ENCODE assay signal across 17 cellular contexts in the genomic region with DNA sequence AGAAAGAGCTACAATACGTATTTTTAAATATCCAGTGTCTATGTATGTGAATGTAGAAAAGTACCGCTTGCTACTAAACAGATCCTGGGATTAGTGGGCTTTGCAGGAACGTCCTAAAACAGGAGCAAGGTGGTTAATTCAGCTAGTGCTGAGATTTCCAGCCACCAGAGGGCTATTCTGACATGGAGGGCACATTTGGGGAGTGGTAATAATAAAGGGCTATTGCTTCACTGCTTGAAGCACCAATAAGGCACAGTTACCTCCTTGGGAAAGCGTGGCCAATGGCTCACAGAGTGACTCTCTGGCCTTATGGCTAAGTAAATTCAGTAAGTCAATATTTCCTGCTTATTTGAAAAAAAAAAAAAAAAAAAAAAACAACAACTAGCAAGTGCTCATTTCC.
DNase-seq lines count a peak whose midpoint lies in the region; ATAC-seq, FAIRE-seq and TF ChIP-seq lines count a peak whose summit lies in the region.
"Had no signal": no experiment of that assay in that cellular context is flagged by ENCODE, and none has a peak within 500 bp of the region (broad histone marks: within the 10 kb centered on the region; RNA-seq: fewer than 3 reads in every experiment).

No MANE protein-coding gene starts in this region.

- TF ChIP-seq EP300 in K562 (IDR thresholded peaks at IDR 0.05; ENCODE audit: low read length) = no peak

- H3K9me1 ChIP-seq in K562 (ENCODE audit: control insufficient read depth, insufficient read depth, low read length) = no peaks in the 10 kb centered on the region

- H4K5ac ChIP-seq in H9 (ENCODE audit: insufficient read length, low read depth, low read length) = no peak overlapping the region

- H3K79me2 ChIP-seq in H9 (ENCODE audit: insufficient read depth, low read length) (no peaks in the 10 kb centered on the region), K562 (ENCODE audit: control insufficient read depth, insufficient read depth, low read length) (no peaks in the 10 kb centered on the region)

- H2BK15ac ChIP-seq in H9 (ENCODE audit: low read depth, low read length) = no peak overlapping the region

- no peak overlapping the region for H3K23ac ChIP-seq in H9 (ENCODE audit: insufficient read length, low read depth, low read length)

- POLR2A ChIA-PET in K562 (lab: Yijun Ruan, JAX) = no interaction called here

- no peaks in the 10 kb centered on the region for H4K20me1 ChIP-seq in H9 (ENCODE audit: control insufficient read depth, insufficient read depth, insufficient read length)
- H4K20me1 ChIP-seq in K562 (replicated peaks; ENCODE audit: control insufficient read depth, insufficient read depth, low read length) = no peaks in the 10 kb centered on the region

- peaks cover 9 to 11% of the 10 kb centered on the region in 2 experiments for H3K9me3 Mint-ChIP-seq in H9
- H3K9me3 Mint-ChIP-seq: dendritic cell treated with granulocyte-macrophage colony-stimulating factor and Interleukin-4, amounts not matched to agents 40 ng/mL and 50 ng/mL, for 4 days; T-cell had no signal

- H3K27me3 Mint-ChIP-seq in H9 (ENCODE audit: low read depth) = no peaks in the 10 kb centered on the region
- H3K27me3 Mint-ChIP-seq: dendritic cell treated with granulocyte-macrophage colony-stimulating factor and Interleukin-4, amounts not matched to agents 40 ng/mL and 50 ng/mL, for 4 days; T-cell had no signal

- TF ChIP-seq POLR2A in K562 (conservative IDR thresholded peaks at IDR 0.05) = no peak

- ATAC-seq in K562 (0 out of 3 replicates have a peak, but pooled peaks have one; percentile 31), GM19395 (IDR thresholded peaks at IDR 0.05; ENCODE audit: unreplicated experiment) (no peak)
- ATAC-seq: left ventricle myocardium superior, T-cell had no signal

- H3K4ac ChIP-seq in H9 (ENCODE audit: low read depth, low read length) = no peak overlapping the region

- no peak overlapping the region for H3K14ac ChIP-seq in H9 (ENCODE audit: insufficient read depth, low read length)

- H3K4me1 ChIP-seq in BE2C (no peaks in the 10 kb centered on the region), H9 (ENCODE audit: insufficient read depth, low read length) (no peaks in the 10 kb centered on the region), K562 (replicated peaks in 1 of 2; ENCODE audit: control insufficient read depth in 2 of 2, insufficient read depth in 2 of 2, low read length in 2 of 2) (no peaks in the 10 kb centered on the region), kidney (ENCODE audit: control insufficient read depth in 1 of 2, insufficient read depth in 1 of 2, low read depth in 1 of 2, low read length in 2 of 2) (peaks cover 27 to 31% of the 10 kb centered on the region in 2 donors)

- H3K9me3 ChIP-seq in BE2C (no peaks in the 10 kb centered on the region), H9 (ENCODE audit: control insufficient read depth, low read depth, low read length) (no peaks in the 10 kb centered on the region), K562 (replicated peaks; ENCODE audit: control insufficient read depth, insufficient read depth, low read depth, low read length) (no peaks in the 10 kb centered on the region), kidney (ENCODE audit: control insufficient read depth in 1 of 2, low read length in 2 of 2) (no peaks in the 10 kb centered on the region)

- no peaks in the 10 kb centered on the region for H3K79me1 ChIP-seq in H9 (ENCODE audit: insufficient read depth, low read depth, low read length, poor library complexity, severe bottlenecking)

- no peak overlapping the region for H2AK5ac ChIP-seq in H9 (ENCODE audit: insufficient read length, low read length)

- H2BK5ac ChIP-seq in H9 (ENCODE audit: insufficient read length, low read length) = no peak overlapping the region

- H2AFZ ChIP-seq in H9 (ENCODE audit: low read length) = no peak overlapping the region
- H2AFZ ChIP-seq in K562 (ENCODE audit: low read depth, low read length) = no peak overlapping the region

- no peak overlapping the region for H4K8ac ChIP-seq in H9 (replicated peaks; ENCODE audit: insufficient read length, low read depth, low read length)

- H3T11ph ChIP-seq in H9 (ENCODE audit: low read length) = no peak overlapping the region

- no peak overlapping the region for H3K56ac ChIP-seq in H9 (ENCODE audit: insufficient read length, low read depth, low read length)

- no peak overlapping the region for H2BK20ac ChIP-seq in H9 (ENCODE audit: low read depth, low read length, poor library complexity, severe bottlenecking)

- DNase-seq in BE2C (no peak), H9 (no peak), K562 (ENCODE audit: extremely low read depth in 1 of 4, low spot score in 3 of 4) (no peak), kidney (no peak), 8988T (no peak)
- DNase-seq in activated naive CD4-positive, alpha-beta T cell (lab: John Stamatoyannopoulos, UW) = no peak
- no peak for DNase-seq in effector CD4-positive, alpha-beta T cell
- DNase-seq: activated CD4-positive, CD25-positive, alpha-beta regulatory T cell; activated effector memory CD4-positive, alpha-beta T cell treated with Interleukin-2 at 50 U/mL for 16 hours; left ventricle myocardium superior; NCI-H2029; NCI-H748 treated with DMSO at 0.1 percent for 48 hours; T-cell had no signal

- no TSS peak for BruUV-seq in K562 (replicated peaks; lab: Mats Ljungman, UMichigan)

- H3K18ac ChIP-seq in H9 (ENCODE audit: insufficient read length, low read depth, low read length) = no peak overlapping the region

- TF ChIP-seq RAD21 in K562 (CRISPR knock-in tag; conservative IDR thresholded peaks at IDR 0.05 in 1 of 2, IDR thresholded peaks at IDR 0.05 in 1 of 2) = no peak

- no peak overlapping the region for H3K9ac ChIP-seq in H9 (ENCODE audit: extremely low read depth, insufficient read length, low read length)
- H3K9ac ChIP-seq in K562 (ENCODE audit: insufficient read depth in 1 of 2, low read depth in 2 of 2, low read length in 2 of 2) = no peak overlapping the region
- H3K9ac ChIP-seq in kidney (ENCODE audit: low read length in 2 of 2) = no peak overlapping the region

- no peak overlapping the region for H2BK12ac ChIP-seq in H9 (ENCODE audit: insufficient read length, low read depth, low read length)

- no peak for FAIRE-seq in K562 (lab: Jason Lieb, UNC)
- FAIRE-seq in kidney (lab: Jason Lieb, UNC) = no peak
- FAIRE-seq: HTR-8/SVneo had no signal

- H3K36me3 Mint-ChIP-seq in H9 (ENCODE audit: insufficient read depth in 1 of 3, low read depth in 3 of 3) = peaks cover 62 to 90% (median 83%) of the 10 kb centered on the region in 3 experiments

- H3K4me2 ChIP-seq in H9 (ENCODE audit: insufficient read depth, insufficient read length, low read length) = no peak overlapping the region
- no peak overlapping the region for H3K4me2 ChIP-seq in K562 (ENCODE audit: insufficient read depth, low read length)

- no peaks in the 10 kb centered on the region for H3K4me1 Mint-ChIP-seq in H9
- H3K4me1 Mint-ChIP-seq: T-cell had no signal

- TF ChIP-seq CTCF in BE2C (IDR thresholded peaks at IDR 0.05; ENCODE audit: low read depth, low read length) (peak; percentile 31), H9 (conservative IDR thresholded peaks at IDR 0.05) (peak; percentile 58), K562 (IDR thresholded peaks at IDR 0.05 in 2 of 3, conservative IDR thresholded peaks at IDR 0.05 in 1 of 3; ENCODE audit: insufficient read depth in 2 of 3, low read depth in 1 of 3, low read length in 3 of 3) (no peak), kidney (IDR thresholded peaks at IDR 0.05; ENCODE audit: borderline replicate concordance, extremely low read depth, insufficient read depth) (no peak)

- intact Hi-C loops in K562 (cut with micrococcal nuclease) (no loop called here), kidney (cut with DNase I) (loop anchor here (5.0 to 10.0 kb wide), 2 partner anchors 285 to 828 kb away; a partner anchor contains a TSS)

- no peaks in the 10 kb centered on the region for H3K23me2 ChIP-seq in H9 (ENCODE audit: insufficient read length, low read depth, low read length, poor library complexity, severe bottlenecking)

- H4K91ac ChIP-seq in H9 (ENCODE audit: insufficient read length, low read depth, low read length) = no peak overlapping the region

- no peak overlapping the region for H3K27ac Mint-ChIP-seq in H9
- H3K27ac Mint-ChIP-seq: T-cell had no signal

- in situ Hi-C loops in K562 (cut with MboI) = loop anchor here (25.0 kb wide), 1 partner anchor 825 kb away; no protein-coding TSS in a partner anchor

- H3K27me3 ChIP-seq in BE2C (no peaks in the 10 kb centered on the region), H9 (ENCODE audit: insufficient read depth, low read length) (no peaks in the 10 kb centered on the region), K562 (ENCODE audit: control insufficient read depth in 2 of 2, insufficient read depth in 2 of 2, low read length in 2 of 2) (no peaks in the 10 kb centered on the region)

- H3K27ac ChIP-seq in H9 (ENCODE audit: insufficient read length, low read depth, low read length) (no peak overlapping the region), K562 (ENCODE audit: extremely low read depth, low read depth, low read length) (no peak overlapping the region), kidney (ENCODE audit: low read depth in 2 of 2, low read length in 2 of 2) (peak overlapping the region; percentile 4 to 45)
- H3K27ac ChIP-seq: RWPE1 had no signal

- no peak overlapping the region for H3K4me3 Mint-ChIP-seq in H9
- H3K4me3 Mint-ChIP-seq: dendritic cell treated with granulocyte-macrophage colony-stimulating factor and Interleukin-4, amounts not matched to agents 40 ng/mL and 50 ng/mL, for 4 days; T-cell had no signal

- H3K36me3 ChIP-seq in BE2C = peaks cover 23% of the 10 kb centered on the region
- H3K36me3 ChIP-seq in K562 (ENCODE audit: control insufficient read depth, insufficient read depth, low read length) = no peaks in the 10 kb centered on the region
- peaks cover 5% of the 10 kb centered on the region in 2 donors for H3K36me3 ChIP-seq in kidney (ENCODE audit: control insufficient read depth in 1 of 2, insufficient read depth in 2 of 2, low read length in 2 of 2)

- no peak overlapping the region for H2BK120ac ChIP-seq in H9 (ENCODE audit: low read depth, low read length, poor library complexity, severe bottlenecking)

- CTCF ChIA-PET in K562 (lab: Yijun Ruan, JAX; ENCODE audit: low intra/inter-chr PET ratio) = interaction anchor here (0.6 kb wide), 1 partner anchor 896 kb away, joined by 5 read pairs; no protein-coding TSS in a partner anchor

- no peak overlapping the region for H3K4me3 ChIP-seq in BE2C (ENCODE audit: low read depth, low read length)
- no peak overlapping the region for H3K4me3 ChIP-seq in K562
- H3K4me3 ChIP-seq in kidney (ENCODE audit: low read length in 2 of 2) = no peak overlapping the region

- no CpG with 5 or more reads among the region's 4 CpGs for WGBS in H9 (ENCODE audit: extremely low coverage, insufficient read length, low lambda C conversion rate)
- WGBS in K562 (ENCODE audit: insufficient coverage, low coverage, missing lambda C conversion rate) = 2% methylated on average over 4 of the region's 4 CpGs

TF ChIP-seq in K562, 482 proteins besides CTCF, POLR2A, EP300 and RAD21 (continues in another document):
- TF ChIP-seq MCM7 (IDR thresholded peaks at IDR 0.05) (no peak), ZNF24 (IDR thresholded peaks at IDR 0.05) (no peak), LCOR (CRISPR knock-in tag; IDR thresholded peaks at IDR 0.05) (no peak), PHTF2 (CRISPR knock-in tag; IDR thresholded peaks at IDR 0.05) (no peak)

Comparison
In these comparisons a context has a peak if more than half of its experiments do, and no peak if none do; other contexts are left out.
1. CTCF ChIP-seq: peak in BE2C (single experiment) and H9 (single experiment); none in K562 (0 of 3) and kidney (single experiment).
2. H3K27ac ChIP-seq: peak in kidney (2 of 2); none in H9 (single experiment) and K562 (single experiment).